31 cellular contexts compared by ENCODE assay signal in the genomic region with DNA sequence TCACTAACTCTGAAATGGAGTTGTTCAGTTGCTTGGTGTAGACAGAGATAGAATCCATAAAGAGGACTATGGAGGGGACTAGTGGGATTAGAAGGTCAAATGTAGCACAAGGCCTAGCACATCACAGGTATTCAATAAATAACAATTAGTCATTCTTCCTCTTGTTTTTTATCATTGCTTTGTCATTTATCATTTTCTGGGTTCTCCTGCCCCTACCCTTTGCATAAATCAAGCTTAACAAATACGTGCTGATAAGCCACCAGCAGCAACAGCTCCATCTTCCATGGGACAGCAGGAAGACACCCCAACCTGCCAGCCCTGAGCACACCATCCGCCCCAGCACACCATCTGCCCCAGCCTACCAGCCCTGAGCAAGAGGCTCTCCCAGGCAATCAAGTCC. TPM values are rescaled to one million over a fixed set of nuclear protein-coding genes. Genes with fewer than 3 reads are reported as not detected.
DNase-seq lines count a peak whose midpoint lies in the region; ATAC-seq and TF ChIP-seq lines count a peak whose summit lies in the region.
"Had no signal": no experiment of that assay in that cellular context is flagged by ENCODE, and none has a peak within 500 bp of the region (broad histone marks: within the 10 kb centered on the region; RNA-seq: fewer than 3 reads in every experiment).

No MANE protein-coding gene starts in this region.

- H3K27me3 Mint-ChIP-seq in activated CD4-positive, alpha-beta T cell treated with anti-CD3 and anti-CD28 coated beads for 36 hours, result no peaks in the 10 kb centered on the region
- no peaks in the 10 kb centered on the region for H3K27me3 Mint-ChIP-seq in endodermal cell (ENCODE audit: insufficient read depth)
- H3K27me3 Mint-ChIP-seq in activated naive CD4-positive, alpha-beta T cell treated with anti-CD3 and anti-CD28 coated beads for 36 hours (ENCODE audit: low read depth), result no peaks in the 10 kb centered on the region
- H3K27me3 Mint-ChIP-seq in progenitor cell of endocrine pancreas, result no peaks in the 10 kb centered on the region
- H3K27me3 Mint-ChIP-seq: activated naive CD8-positive, alpha-beta T cell treated with anti-CD3 and anti-CD28 coated beads, Interleukin-2, amount 10 ng/mL, durations not matched to agents 7 days and 5 days; central memory CD8-positive, alpha-beta T cell; naive B cell had no signal

- H3K9me3 Mint-ChIP-seq in activated CD4-positive, alpha-beta T cell treated with anti-CD3 and anti-CD28 coated beads for 36 hours (ENCODE audit: low read depth), result no peaks in the 10 kb centered on the region
- H3K9me3 Mint-ChIP-seq in endodermal cell (no peaks in the 10 kb centered on the region), progenitor cell of endocrine pancreas (ENCODE audit: low read depth) (no peaks in the 10 kb centered on the region)
- H3K9me3 Mint-ChIP-seq in activated naive CD4-positive, alpha-beta T cell treated with anti-CD3 and anti-CD28 coated beads for 36 hours, result no peaks in the 10 kb centered on the region
- H3K9me3 Mint-ChIP-seq: activated naive CD8-positive, alpha-beta T cell treated with anti-CD3 and anti-CD28 coated beads, Interleukin-2, amount 10 ng/mL, durations not matched to agents 7 days and 5 days; central memory CD8-positive, alpha-beta T cell; mesothelial cell of epicardium; naive B cell had no signal

- H3K4me2 ChIP-seq in skeletal muscle satellite cell (ENCODE audit: low read length), result peak overlapping the region; percentile 63
- H3K4me2 ChIP-seq: smooth muscle cell had no signal

- H3K4me1 Mint-ChIP-seq in activated CD4-positive, alpha-beta T cell treated with anti-CD3 and anti-CD28 coated beads for 36 hours, result peaks cover 9% of the 10 kb centered on the region
- H3K4me1 Mint-ChIP-seq in endodermal cell, result peaks cover 54% of the 10 kb centered on the region
- H3K4me1 Mint-ChIP-seq in activated naive CD4-positive, alpha-beta T cell treated with anti-CD3 and anti-CD28 coated beads for 36 hours (ENCODE audit: low read depth), result peaks cover 10% of the 10 kb centered on the region
- peaks cover 40% of the 10 kb centered on the region for H3K4me1 Mint-ChIP-seq in progenitor cell of endocrine pancreas (ENCODE audit: low read depth)
- H3K4me1 Mint-ChIP-seq: activated naive CD8-positive, alpha-beta T cell treated with anti-CD3 and anti-CD28 coated beads, Interleukin-2, amount 10 ng/mL, durations not matched to agents 7 days and 5 days had no signal

- peaks cover 70% of the 10 kb centered on the region for H3K4me1 ChIP-seq in Panc1 (ENCODE audit: control insufficient read depth, insufficient read depth, low read length)
- peaks cover 25% of the 10 kb centered on the region for H3K4me1 ChIP-seq in endodermal cell (ENCODE audit: control insufficient read depth, insufficient read depth, low read length)
- H3K4me1 ChIP-seq in skeletal muscle satellite cell (ENCODE audit: control insufficient read depth, insufficient read depth, low read length), result peaks cover 95% of the 10 kb centered on the region

- H3K27me3 ChIP-seq in Panc1 (ENCODE audit: control insufficient read depth, insufficient read depth, low read length) (no peaks in the 10 kb centered on the region), endodermal cell (ENCODE audit: control insufficient read depth, insufficient read depth, low read length, poor library complexity, severe bottlenecking) (no peaks in the 10 kb centered on the region), skeletal muscle satellite cell (ENCODE audit: control insufficient read depth, insufficient read depth, low read length) (no peaks in the 10 kb centered on the region)
- H3K27me3 ChIP-seq: BE2C, gastroesophageal sphincter, left lung had no signal

- POLR2A ChIA-PET in activated CD4-positive, alpha-beta T cell treated with anti-CD3 and anti-CD28 coated beads for 36 hours (lab: Charles Lee), result no interaction called here
- POLR2A ChIA-PET in Panc1 (lab: Charles Lee), result no interaction called here

- H3K27ac ChIP-seq in Panc1 (ENCODE audit: low read length) (peak overlapping the region; percentile 91), endodermal cell (ENCODE audit: low read depth, low read length) (no peak overlapping the region)
- H3K27ac ChIP-seq: HL-60, left lung had no signal

- in situ Hi-C loops in Panc1 (cut with HindIII; ENCODE audit: low pct_unique_long_range_greater_than_20kb, low sequenced_read_pairs), result no loop called here

- H3K36me3 ChIP-seq in Panc1 (ENCODE audit: control insufficient read depth, insufficient read depth, low read length) (no peaks in the 10 kb centered on the region; the same call in 1 of the 2 replicates), endodermal cell (ENCODE audit: control insufficient read depth, insufficient read depth, low read length) (no peaks in the 10 kb centered on the region), skeletal muscle satellite cell (ENCODE audit: insufficient read depth, low read length) (peaks cover 66% of the 10 kb centered on the region)
- H3K36me3 ChIP-seq: BE2C, gastroesophageal sphincter, left lung had no signal

- H3K4me3 ChIP-seq in Panc1 (ENCODE audit: low read depth in 2 of 2, low read length in 2 of 2) (no peak overlapping the region), endodermal cell (ENCODE audit: low read length) (no peak overlapping the region), skeletal muscle satellite cell (ENCODE audit: low read length) (no peak overlapping the region)
- H3K4me3 ChIP-seq: gastroesophageal sphincter, left lung, smooth muscle cell had no signal

- H3K36me3 Mint-ChIP-seq in activated CD4-positive, alpha-beta T cell treated with anti-CD3 and anti-CD28 coated beads for 36 hours (ENCODE audit: low read depth), result no peaks in the 10 kb centered on the region
- H3K36me3 Mint-ChIP-seq in endodermal cell (ENCODE audit: low read depth) (peaks cover 2% of the 10 kb centered on the region), progenitor cell of endocrine pancreas (ENCODE audit: insufficient read depth) (no peaks in the 10 kb centered on the region)
- H3K36me3 Mint-ChIP-seq in activated naive CD4-positive, alpha-beta T cell treated with anti-CD3 and anti-CD28 coated beads for 36 hours (ENCODE audit: low read depth), result no peaks in the 10 kb centered on the region
- H3K36me3 Mint-ChIP-seq: mesothelial cell of epicardium, naive B cell had no signal

- no peak overlapping the region for H3K4me3 Mint-ChIP-seq in activated CD4-positive, alpha-beta T cell treated with anti-CD3 and anti-CD28 coated beads for 36 hours
- no peak overlapping the region for H3K4me3 Mint-ChIP-seq in endodermal cell
- H3K4me3 Mint-ChIP-seq in activated naive CD4-positive, alpha-beta T cell treated with anti-CD3 and anti-CD28 coated beads for 36 hours, result no peak overlapping the region
- H3K4me3 Mint-ChIP-seq in progenitor cell of endocrine pancreas (ENCODE audit: low read depth), result no peak overlapping the region
- H3K4me3 Mint-ChIP-seq: activated CD8-positive, alpha-beta T cell treated with anti-CD3 and anti-CD28 coated beads, Interleukin-2, amount 10 ng/mL, durations not matched to agents 7 days and 5 days; activated naive CD8-positive, alpha-beta T cell treated with anti-CD3 and anti-CD28 coated beads, Interleukin-2, amount 10 ng/mL, durations not matched to agents 7 days and 5 days; central memory CD8-positive, alpha-beta T cell; mesothelial cell of epicardium; naive B cell had no signal

- CTCF ChIA-PET in activated CD4-positive, alpha-beta T cell treated with anti-CD3 and anti-CD28 coated beads for 36 hours (lab: Charles Lee), result interaction anchor here (0.6 kb wide), 1 partner anchor 1008 kb away, joined by 3 read pairs; no protein-coding TSS in a partner anchor
- CTCF ChIA-PET in Panc1 (lab: Charles Lee), result no interaction called here
- CTCF ChIA-PET in activated naive CD4-positive, alpha-beta T cell treated with anti-CD3 and anti-CD28 coated beads for 36 hours (lab: Charles Lee), result interaction anchor here (1.0 kb wide), 1 partner anchor 16 kb away, joined by 5 read pairs; no protein-coding TSS in a partner anchor

- TF ChIP-seq CTCF in Panc1 (IDR thresholded peaks at IDR 0.05) (no peak), endodermal cell (conservative IDR thresholded peaks at IDR 0.05) (no peak), progenitor cell of endocrine pancreas (IDR thresholded peaks at IDR 0.05; ENCODE audit: unreplicated experiment) (no peak)

- DNase-seq in activated CD4-positive, alpha-beta T cell treated with anti-CD3 and anti-CD28 coated beads for 36 hours, result no peak
- DNase-seq in activated CD4-positive, alpha-beta T cell treated with anti-CD3 and anti-CD28 coated beads for 48 hours, result no peak
- DNase-seq in Panc1 (ENCODE audit: low read depth, low spot score) (no peak), endodermal cell (no peak), progenitor cell of endocrine pancreas (ENCODE audit: low spot score, unreplicated experiment) (no peak)
- DNase-seq in activated naive CD4-positive, alpha-beta T cell treated with anti-CD3 and anti-CD28 coated beads for 36 hours, result no peak
- DNase-seq: activated CD4-positive, alpha-beta T cell treated with anti-CD3 and anti-CD28 coated beads for 1 hour; activated CD8-positive, alpha-beta T cell treated with anti-CD3 and anti-CD28 coated beads, Interleukin-2, amount 10 ng/mL, durations not matched to agents 7 days and 5 days; activated effector memory CD4-positive, alpha-beta T cell treated with Interleukin-2 at 50 U/mL for 16 hours; activated naive CD8-positive, alpha-beta T cell treated with anti-CD3 and anti-CD28 coated beads, Interleukin-2, amount 10 ng/mL, durations not matched to agents 7 days and 5 days; BE2C; dermis blood vessel endothelial cell; DMS79; GDM1; left lung; naive B cell; NCI-H1048; NCI-H1694; NCI-H2171; NCI-H510A treated with DMSO at 0.1 percent for 48 hours; NK-92 treated with Interleukin-12 subunit alpha and Interleukin-12 subunit beta, amount 100 ng/mL, for 24 hours; nucleus accumbens; stimulated activated CD4-positive, alpha-beta T cell treated with anti-CD3 and anti-CD28 coated beads, Interleukin-1b, Interleukin-23, amount 100 ng/mL, for 48 hours; trophoblast cell had no signal

- H3K9me3 ChIP-seq in Panc1 (ENCODE audit: control insufficient read depth, insufficient read depth, low read depth, low read length), result no peaks in the 10 kb centered on the region
- H3K9me3 ChIP-seq in endodermal cell (ENCODE audit: control insufficient read depth, low read length), result no peaks in the 10 kb centered on the region
- no peaks in the 10 kb centered on the region for H3K9me3 ChIP-seq in skeletal muscle satellite cell (replicated peaks; ENCODE audit: low read length)
- H3K9me3 ChIP-seq: BE2C, gastroesophageal sphincter, left lung had no signal

- H3K9ac ChIP-seq in endodermal cell (ENCODE audit: extremely low read depth, low read length, poor library complexity, severe bottlenecking) (no peak overlapping the region), skeletal muscle satellite cell (ENCODE audit: low read depth, low read length) (peak overlapping the region; percentile 76)

- intact Hi-C loops in activated CD4-positive, alpha-beta T cell treated with anti-CD3 and anti-CD28 coated beads for 36 hours (cut with DNase I, micrococcal nuclease), result no loop called here
- intact Hi-C loops in Panc1 (cut with micrococcal nuclease; ENCODE audit: unreplicated experiment), result no loop called here
- intact Hi-C loops in activated naive CD4-positive, alpha-beta T cell treated with anti-CD3 and anti-CD28 coated beads for 36 hours (cut with micrococcal nuclease), result no loop called here

- BruUV-seq in Panc1 (replicated peaks; lab: Mats Ljungman, UMichigan), result no TSS peak

- 95 to 100% methylated on average over 1 to 2 of the region's 2 CpGs for WGBS in endodermal cell (ENCODE audit: insufficient coverage in 1 of 2, insufficient read length in 1 of 2), 2 experiments

- no peak for ATAC-seq in activated CD4-positive, alpha-beta T cell treated with anti-CD3 and anti-CD28 coated beads for 36 hours
- ATAC-seq in Panc1, result no peak
- ATAC-seq in GM21381 (IDR thresholded peaks at IDR 0.05; ENCODE audit: unreplicated experiment), result no peak
- ATAC-seq: activated CD8-positive, alpha-beta T cell treated with anti-CD3 and anti-CD28 coated beads, Interleukin-2, amount 10 ng/mL, durations not matched to agents 7 days and 5 days; gastroesophageal sphincter; left lung had no signal

- H3K27ac Mint-ChIP-seq in activated CD4-positive, alpha-beta T cell treated with anti-CD3 and anti-CD28 coated beads for 36 hours, result peak overlapping the region; percentile 5
- H3K27ac Mint-ChIP-seq in endodermal cell, result peak overlapping the region; percentile 74
- no peak overlapping the region for H3K27ac Mint-ChIP-seq in activated naive CD4-positive, alpha-beta T cell treated with anti-CD3 and anti-CD28 coated beads for 36 hours
- no peak overlapping the region for H3K27ac Mint-ChIP-seq in progenitor cell of endocrine pancreas
- H3K27ac Mint-ChIP-seq: activated CD8-positive, alpha-beta T cell treated with anti-CD3 and anti-CD28 coated beads, Interleukin-2, amount 10 ng/mL, durations not matched to agents 7 days and 5 days; activated naive CD8-positive, alpha-beta T cell treated with anti-CD3 and anti-CD28 coated beads, Interleukin-2, amount 10 ng/mL, durations not matched to agents 7 days and 5 days; mesothelial cell of epicardium had no signal

RNA-seq across cellular contexts. Expression of gene TRAM2, which starts 23.1 kb away (rescaled TPM):
- total RNA-seq in activated CD4-positive, alpha-beta T cell treated with anti-CD3 and anti-CD28 coated beads for 36 hours, result 1 to 10 TPM; 3.5 to 3.6 TPM
- total RNA-seq in Panc1 (2021; ENCODE audit: unreplicated experiment) (56.7 TPM), endodermal cell (10 to 100 TPM; 16.9 to 20.5 TPM), progenitor cell of endocrine pancreas (18.6 and 19.9 TPM in 2 replicates)
- polyA plus RNA-seq in Panc1 (2012; ENCODE audit: insufficient read length), result 32.2 TPM
- polyA plus RNA-seq in endodermal cell (2013, experiment 1 of 2), result 13.4 TPM
- 13.2 TPM for polyA plus RNA-seq in endodermal cell (2013, experiment 2 of 2)
- total RNA-seq in skeletal muscle satellite cell (2012; rRNA removed), result 117 and 131 TPM in 2 replicates
- total RNA-seq in activated naive CD4-positive, alpha-beta T cell treated with anti-CD3 and anti-CD28 coated beads for 36 hours, result 1 to 10 TPM; 2.5 to 2.9 TPM

Comparison
In these comparisons a context has a peak if more than half of its experiments do, and no peak if none do; other contexts are left out.
1. H3K27ac Mint-ChIP-seq: peak in activated CD4-positive, alpha-beta T cell treated with anti-CD3 and anti-CD28 coated beads for 36 hours (single experiment) and endodermal cell (single experiment); none in activated naive CD4-positive, alpha-beta T cell treated with anti-CD3 and anti-CD28 coated beads for 36 hours (single experiment) and progenitor cell of endocrine pancreas (single experiment).